ENCODE assay signal across 8 cellular contexts in the genomic region with DNA sequence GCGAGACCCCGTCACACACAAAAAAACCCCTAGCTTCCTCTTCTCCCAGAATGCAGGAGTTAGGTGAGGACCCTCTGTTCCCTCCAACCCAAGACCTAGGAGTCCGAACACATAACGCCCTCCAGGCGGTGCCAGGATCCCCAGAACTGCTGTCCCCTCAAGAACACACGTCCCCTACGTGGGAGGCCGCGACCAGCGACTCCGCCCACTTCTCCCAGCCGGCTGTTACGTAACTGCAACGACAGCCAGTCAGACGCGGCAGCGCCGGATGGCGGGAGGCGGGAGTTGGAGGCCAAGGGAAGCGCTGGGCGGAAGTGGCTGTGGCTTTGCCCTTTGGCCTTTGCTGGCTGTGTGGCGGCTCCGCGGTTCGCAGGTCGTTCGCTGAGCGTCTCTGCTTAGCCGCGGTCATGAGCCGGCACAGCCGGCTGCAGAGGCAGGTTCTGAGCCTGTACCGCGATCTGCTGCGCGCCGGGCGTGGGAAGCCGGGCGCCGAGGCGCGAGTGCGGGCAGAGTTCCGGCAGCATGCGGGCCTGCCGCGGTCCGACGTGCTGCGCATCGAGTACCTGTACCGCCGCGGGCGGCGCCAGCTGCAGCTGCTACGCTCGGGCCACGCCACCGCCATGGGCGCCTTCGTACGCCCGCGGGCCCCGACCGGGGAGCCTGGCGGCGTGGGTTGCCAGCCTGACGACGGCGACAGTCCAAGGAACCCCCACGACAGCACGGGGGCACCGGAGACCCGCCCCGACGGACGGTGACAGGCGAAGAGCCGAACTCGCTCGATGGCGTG. TPM values are rescaled to one million over a fixed set of nuclear protein-coding genes. Genes with fewer than 3 reads are reported as not detected.
DNase-seq lines count a peak whose midpoint lies in the region; ATAC-seq and TF ChIP-seq lines count a peak whose summit lies in the region.

A gene with protein sequence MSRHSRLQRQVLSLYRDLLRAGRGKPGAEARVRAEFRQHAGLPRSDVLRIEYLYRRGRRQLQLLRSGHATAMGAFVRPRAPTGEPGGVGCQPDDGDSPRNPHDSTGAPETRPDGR (plus strand): TSS at position 321 of the 787 bp plus-strand sequence. CDS start 87 bp downstream, at position 408.

- H3K4me2 ChIP-seq in DND-41 (ENCODE audit: insufficient read depth, low read length): peak within 1 kb of the TSS; percentile 91
- H3K4me2 ChIP-seq in Karpas-422 (ENCODE audit: low read depth, low read length, poor library complexity, severe bottlenecking): peak within 1 kb of the TSS; percentile 98

- peak within 1 kb of the TSS; percentile 86 to 97 (median 96) for H3K4me3 Mint-ChIP-seq in naive thymus-derived CD8-positive, alpha-beta T cell

- ATAC-seq in DND-41 (ENCODE audit: insufficient read depth, low read depth) (peak; percentile 92), GM21786 (IDR thresholded peaks at IDR 0.05; ENCODE audit: unreplicated experiment) (peak; percentile 74)
- peak; percentile 89 to 90 for ATAC-seq in naive thymus-derived CD8-positive, alpha-beta T cell

- H3K9me3 ChIP-seq in DND-41 (ENCODE audit: insufficient read depth, low read length, severe bottlenecking): no peaks in the 10 kb centered on the region
- no peaks in the 10 kb centered on the region for H3K9me3 ChIP-seq in Karpas-422 (ENCODE audit: low read length)

- peak within 1 kb of the TSS; percentile 51 to 94; a peak in 3 of 4 replicates for H3K4me3 ChIP-seq in DND-41 (ENCODE audit: low read depth in 1 of 2, low read length in 2 of 2)
- peak within 1 kb of the TSS; percentile 74 for H3K4me3 ChIP-seq in Karpas-422 (ENCODE audit: low read length)

- H3K4me1 ChIP-seq in DND-41 (ENCODE audit: insufficient read depth, low read length): peaks cover 32% of the 10 kb centered on the region
- H3K4me1 ChIP-seq in Karpas-422 (ENCODE audit: low read length): peaks cover 22% of the 10 kb centered on the region

- peak within 1 kb of the TSS; percentile 92 to 98 (median 96) for H3K27ac Mint-ChIP-seq in naive thymus-derived CD8-positive, alpha-beta T cell

- peaks cover 34% of the 10 kb centered on the region for H3K79me2 ChIP-seq in DND-41 (ENCODE audit: insufficient read depth, low read length)
- peaks cover 45% of the 10 kb centered on the region for H3K79me2 ChIP-seq in Karpas-422 (ENCODE audit: low read length)

- H3K4me1 Mint-ChIP-seq in naive thymus-derived CD8-positive, alpha-beta T cell: peaks cover 22 to 43% (median 42%) of the 10 kb centered on the region in 4 donors

- H3K36me3 ChIP-seq in DND-41 (ENCODE audit: insufficient read depth, low read length): peaks cover 15% of the 10 kb centered on the region
- peaks cover 4% of the 10 kb centered on the region; the same call in 1 of the 2 replicates for H3K36me3 ChIP-seq in Karpas-422 (ENCODE audit: insufficient read depth, low read length)

- H3K9ac ChIP-seq in DND-41 (ENCODE audit: low read depth, low read length): peak within 1 kb of the TSS; percentile 79
- H3K9ac ChIP-seq in Karpas-422 (ENCODE audit: low read length): peak within 1 kb of the TSS; percentile 77

- no peaks in the 10 kb centered on the region for H3K9me2 ChIP-seq in Karpas-422 (replicated peaks; ENCODE audit: insufficient read depth, low read length)

- POLR2A ChIA-PET in naive thymus-derived CD8-positive, alpha-beta T cell (lab: Charles Lee): interaction anchor here (0.6 to 5.1 kb wide), 9 partner anchors 11 to 120 kb away, joined by 3 to 30 read pairs (median 6); partner anchors contain the start of genes ALKBH6, POLR2I, TBCB and THAP8

- peaks cover 0 to 2% (median 0%) of the 10 kb centered on the region in 5 donors for H3K27me3 Mint-ChIP-seq in naive thymus-derived CD8-positive, alpha-beta T cell

- peak; percentile 94 for DNase-seq in DND-41
- peak; percentile 98 for DNase-seq in Karpas-422
- peak; percentile 95 for DNase-seq in RKO (ENCODE audit: low spot score)
- DNase-seq in activated T-helper 1 cell treated with anti-CD3 and anti-CD28 coated beads, Interleukin-2, amount 50 U/mL, for 16 hours (ENCODE audit: low read depth in 1 of 2, low spot score in 1 of 2): peak; percentile 85 to 89
- DNase-seq in fibroblast of gingiva (ENCODE audit: low read depth): peak; percentile 90
- peak; percentile 82 to 96 (median 88) for DNase-seq in naive thymus-derived CD8-positive, alpha-beta T cell
- DNase-seq in stimulated activated naive CD4-positive, alpha-beta T cell (lab: John Stamatoyannopoulos, UW): peak; percentile 80 to 90 (median 86)

- H4K20me1 ChIP-seq in DND-41 (ENCODE audit: insufficient read depth, low read length) (peaks cover 17% of the 10 kb centered on the region; the same call in 1 of the 2 replicates), Karpas-422 (ENCODE audit: insufficient read depth, low read depth, low read length) (peaks cover 19% of the 10 kb centered on the region)

- H3K27me3 ChIP-seq in DND-41 (ENCODE audit: insufficient read depth, low read length, poor library complexity): no peaks in the 10 kb centered on the region
- H3K27me3 ChIP-seq in Karpas-422 (ENCODE audit: low read length): no peaks in the 10 kb centered on the region

- no peaks in the 10 kb centered on the region for H3K9me3 Mint-ChIP-seq in naive thymus-derived CD8-positive, alpha-beta T cell

- peaks cover 0 to 18% (median 0%) of the 10 kb centered on the region in 3 donors for H3K36me3 Mint-ChIP-seq in naive thymus-derived CD8-positive, alpha-beta T cell

- peak; percentile 19 for TF ChIP-seq CTCF in DND-41 (IDR thresholded peaks at IDR 0.05; ENCODE audit: borderline replicate concordance, extremely low read depth, low read length, poor library complexity, severe bottlenecking)

- H2AFZ ChIP-seq in DND-41 (ENCODE audit: low read depth, low read length): peak within 1 kb of the TSS; percentile 81
- no peak within 1 kb of the TSS for H2AFZ ChIP-seq in Karpas-422 (ENCODE audit: low read length)

- H3K27ac ChIP-seq in DND-41 (ENCODE audit: low read length) (peak within 1 kb of the TSS; percentile 79), Karpas-422 (ENCODE audit: low read length) (peak within 1 kb of the TSS; percentile 46; the same call in 1 of the 2 replicates)

RNA-seq across cellular contexts. Expression of the gene that starts here (rescaled TPM):
- total RNA-seq in Karpas-422 (2014; rRNA removed; shearing (Covaris generic); ENCODE audit: low replicate concordance): 23.4 and 71.2 TPM in 2 replicates
- total RNA-seq in naive thymus-derived CD8-positive, alpha-beta T cell: 10 to 100 TPM; 19.4 to 24.2 TPM
- 10 to 100 TPM; 31.9 to 50.9 (median 34.9) TPM for polyA plus RNA-seq in naive thymus-derived CD8-positive, alpha-beta T cell

Comparison
In these comparisons a context has a peak if more than half of its experiments do, and no peak if none do; other contexts are left out.
1. Peak in every context shown above with its lines: DNase-seq, ATAC-seq, H3K4me3 ChIP-seq and H3K27ac ChIP-seq.